In the genomic region with DNA sequence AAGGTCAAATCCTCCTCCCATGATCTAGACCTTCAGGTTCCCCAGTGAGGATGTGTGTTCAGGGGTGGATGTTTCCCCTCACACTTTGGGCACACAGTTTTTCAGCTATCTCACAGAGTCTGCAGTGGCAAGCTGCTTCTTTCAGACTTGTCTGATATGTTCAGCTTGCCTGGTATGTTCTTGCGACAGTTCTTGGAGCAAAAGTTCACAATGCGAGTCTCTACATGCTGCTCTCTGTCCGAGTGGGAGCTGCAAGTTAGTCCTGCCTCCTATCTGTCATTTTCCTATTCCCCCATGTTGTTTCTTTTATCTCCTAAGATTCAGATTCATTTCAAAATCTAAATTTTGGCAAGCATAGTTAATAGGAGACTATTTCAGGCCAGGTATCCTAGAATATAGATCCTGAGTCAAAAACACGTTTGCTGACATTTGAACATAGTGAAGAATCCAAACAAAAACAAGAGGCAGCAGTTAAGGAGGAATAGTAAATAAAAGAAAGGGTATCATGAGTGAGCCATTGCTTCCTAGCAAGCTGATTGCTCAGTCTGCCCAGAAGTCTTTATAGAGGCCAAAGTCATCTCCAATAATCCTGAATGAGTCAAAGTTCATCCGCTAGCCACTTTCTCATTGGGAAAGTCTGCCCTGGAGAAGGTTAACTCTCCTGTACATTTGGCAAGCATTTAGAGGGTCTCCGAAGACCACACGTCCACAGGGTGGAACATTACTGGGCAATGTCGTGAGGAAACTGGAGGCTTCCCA, we compare ENCODE assay signal across 22 cellular contexts.
"Had no signal": no experiment of that assay in that cellular context is flagged by ENCODE, and none has a peak within 500 bp of the region (broad histone marks: within the 10 kb centered on the region; RNA-seq: fewer than 3 reads in every experiment).

No MANE protein-coding gene starts in this region.

- H3K4me3 ChIP-seq: cardiac muscle cell, left lung, pancreas, testis, upper lobe of right lung had no signal

- ATAC-seq: activated CD8-positive, alpha-beta memory T cell treated with anti-CD3 and anti-CD28 coated beads, Interleukin-2, amount 10 ng/mL, durations not matched to agents 7 days and 5 days; activated CD8-positive, alpha-beta T cell treated with anti-CD3 and anti-CD28 coated beads for 36 hours; left lung; right cardiac atrium; stimulated activated naive CD8-positive, alpha-beta T cell treated with anti-CD3 and anti-CD28 coated beads, Interleukin-15, amount 100 ng/mL, for 72 hours; upper lobe of right lung had no signal

- H3K9me3 ChIP-seq: left lung, testis, upper lobe of right lung had no signal

- H3K4me1 ChIP-seq: left lung, pancreas, testis, upper lobe of right lung had no signal

- FAIRE-seq: endometrium, pancreas, TTC549 had no signal

- DNase-seq: activated CD4-positive, alpha-beta T cell treated with anti-CD3 and anti-CD28 coated beads, Interleukin-2, amount 10 ng/mL, durations not matched to agents 7 days and 5 days; activated CD4-positive, CD25-positive, alpha-beta regulatory T cell treated with anti-CD3 and anti-CD28 coated beads, Interleukin-2, amount 50 U/mL, for 72 hours; activated CD8-positive, alpha-beta memory T cell treated with anti-CD3 and anti-CD28 coated beads, Interleukin-2, amount 10 ng/mL, durations not matched to agents 7 days and 5 days; activated CD8-positive, alpha-beta T cell treated with anti-CD3 and anti-CD28 coated beads for 36 hours; activated effector memory CD4-positive, alpha-beta T cell treated with anti-CD3 and anti-CD28 coated beads, Interleukin-2, amount 50 U/mL, for 16 hours; activated naive CD4-positive, alpha-beta T cell treated with anti-CD3 and anti-CD28 coated beads, Interleukin-2, amount 10 ng/mL, durations not matched to agents 7 days and 5 days; activated T-cell treated with anti-CD3 and anti-CD28 coated beads for 4 hours; effector CD4-positive, alpha-beta T cell; midbrain; pancreas; right cardiac atrium; stimulated activated CD4-positive, alpha-beta T cell treated with anti-CD3 and anti-CD28 coated beads, Interleukin-12 subunit alpha, Interleukin-12 subunit beta, amount 100 ng/mL, for 4 hours; stimulated activated CD4-positive, alpha-beta T cell treated with anti-CD3 and anti-CD28 coated beads, Interleukin-4, amount 100 ng/mL, for 4 hours; stimulated activated naive CD8-positive, alpha-beta T cell treated with anti-CD3 and anti-CD28 coated beads, Interleukin-15, amount 100 ng/mL, for 72 hours; T-helper 1 cell; testis; upper lobe of right lung; WERI-Rb-1 had no signal

- H3K36me3 ChIP-seq: cardiac muscle cell, left lung, pancreas, upper lobe of right lung, WERI-Rb-1 had no signal

- H3K27ac ChIP-seq: cardiac muscle cell, left lung, pancreas, testis, upper lobe of right lung, WERI-Rb-1 had no signal

- H3K27me3 ChIP-seq: cardiac muscle cell, left lung, pancreas, testis, upper lobe of right lung had no signal
